Comparison of ENCODE assay signal across 16 cellular contexts in genomic region chr20:46974669-46975434, GRCh38.
DNase-seq lines count a peak whose midpoint lies in the region; ATAC-seq and TF ChIP-seq lines count a peak whose summit lies in the region.
"Had no signal": no experiment of that assay in that cellular context is flagged by ENCODE, and none has a peak within 500 bp of the region (broad histone marks: within the 10 kb centered on the region; RNA-seq: fewer than 3 reads in every experiment).

No MANE protein-coding gene starts in this region.

- H3K4me1 ChIP-seq in esophagus (ENCODE audit: control insufficient read depth in 2 of 2, insufficient read depth in 2 of 2, low read length in 1 of 2) (peaks cover 0 to 13% of the 10 kb centered on the region in 2 donors), prostate gland (replicated peaks) (no peaks in the 10 kb centered on the region), left lung (no peaks in the 10 kb centered on the region), transverse colon (no peaks in the 10 kb centered on the region)
- H3K4me1 ChIP-seq: BE2C, HAP-1 had no signal

- peak; percentile 24 for DNase-seq in NCI-H2171 treated with DMSO at 0.1 percent for 48 hours (lab: John Stamatoyannopoulos, UW)
- no peak for DNase-seq in NCI-H2171 (lab: John Stamatoyannopoulos, UW)
- peak; percentile 89 for DNase-seq in prostate gland (ENCODE audit: low spot score)
- DNase-seq in left lung, result no peak
- DNase-seq in transverse colon, result no peak
- DNase-seq: BE2C; CD8-positive, alpha-beta T cell; NCI-H187 treated with DMSO at 0.1 percent for 48 hours; NCI-H446 treated with DMSO at 0.1 percent for 48 hours; NCI-H774; PC-9 had no signal

- intact Hi-C loops in prostate gland (cut with DNase I), result no loop called here
- intact Hi-C loops in left lung (cut with DNase I), result no loop called here
- intact Hi-C loops in transverse colon (cut with DNase I; ENCODE audit: low total_unique reads), result no loop called here

- H3K27me3 ChIP-seq in esophagus (ENCODE audit: control insufficient read depth in 1 of 2, insufficient read depth in 2 of 2, low read length in 2 of 2) (no peaks in the 10 kb centered on the region), prostate gland (replicated peaks; ENCODE audit: insufficient read depth) (no peaks in the 10 kb centered on the region), left lung (peaks cover 0 to 40% of the 10 kb centered on the region in 2 donors), transverse colon (peaks cover 5% of the 10 kb centered on the region)
- H3K27me3 ChIP-seq: BE2C had no signal

- peaks cover 56% of the 10 kb centered on the region for H3K27me3 Mint-ChIP-seq in T-helper 1 cell treated with Interleukin-12 subunit alpha and Interleukin-12 subunit beta and Interleukin-4 antibody, amounts not matched to agents 30 μg/mL and 1 μg/mL, for 36 hours (ENCODE audit: low read depth)

- H3K36me3 Mint-ChIP-seq in T-helper 1 cell treated with Interleukin-12 subunit alpha and Interleukin-12 subunit beta and Interleukin-4 antibody, amounts not matched to agents 30 μg/mL and 1 μg/mL, for 36 hours (ENCODE audit: low read depth), result no peaks in the 10 kb centered on the region
- H3K36me3 Mint-ChIP-seq: CD8-positive, alpha-beta T cell had no signal

- H3K9me3 ChIP-seq in esophagus (ENCODE audit: control insufficient read depth in 2 of 2, insufficient read depth in 1 of 2, low read depth in 1 of 2, low read length in 1 of 2) (no peaks in the 10 kb centered on the region), prostate gland (no peaks in the 10 kb centered on the region), left lung (no peaks in the 10 kb centered on the region), transverse colon (no peaks in the 10 kb centered on the region)
- H3K9me3 ChIP-seq: BE2C, HAP-1 had no signal

- H3K36me3 ChIP-seq in esophagus (ENCODE audit: control insufficient read depth in 2 of 2, insufficient read depth in 2 of 2, low read length in 1 of 2) (no peaks in the 10 kb centered on the region), prostate gland (no peaks in the 10 kb centered on the region), left lung (no peaks in the 10 kb centered on the region), transverse colon (no peaks in the 10 kb centered on the region)
- H3K36me3 ChIP-seq: BE2C, HAP-1 had no signal

- H3K27ac ChIP-seq in esophagus (ENCODE audit: low read depth in 2 of 2, low read length in 1 of 2), result peak overlapping the region; percentile 62 to 71
- H3K27ac ChIP-seq in prostate gland, result peak overlapping the region; percentile 48 to 57
- H3K27ac ChIP-seq in left lung, result no peak overlapping the region
- no peak overlapping the region for H3K27ac ChIP-seq in transverse colon
- H3K27ac ChIP-seq: 22Rv1, PC-9 had no signal

- TF ChIP-seq POLR2A in prostate gland (IDR thresholded peaks at IDR 0.05) (no peak), transverse colon (IDR thresholded peaks at IDR 0.05) (no peak)

- peak overlapping the region; percentile 57 for H3K27ac Mint-ChIP-seq in T-helper 1 cell treated with Interleukin-12 subunit alpha and Interleukin-12 subunit beta and Interleukin-4 antibody, amounts not matched to agents 30 μg/mL and 1 μg/mL, for 36 hours
- H3K27ac Mint-ChIP-seq: CD8-positive, alpha-beta T cell had no signal

- peak overlapping the region; percentile 49 for H3K4me3 Mint-ChIP-seq in T-helper 1 cell treated with Interleukin-12 subunit alpha and Interleukin-12 subunit beta and Interleukin-4 antibody, amounts not matched to agents 30 μg/mL and 1 μg/mL, for 36 hours
- H3K4me3 Mint-ChIP-seq: CD8-positive, alpha-beta T cell had no signal

- in situ Hi-C loops in transverse colon (cut with MboI; ENCODE audit: low pct_ligation_motif_present in 1 of 4, low pct_unique_long_range_greater_than_20kb in 1 of 4, low sequenced_read_pairs in 3 of 4), result no loop called here

- TF ChIP-seq CTCF in prostate gland (IDR thresholded peaks at IDR 0.05) (no peak), left lung (IDR thresholded peaks at IDR 0.05) (no peak), transverse colon (IDR thresholded peaks at IDR 0.05) (no peak)

- no peak for TF ChIP-seq EP300 in transverse colon (IDR thresholded peaks at IDR 0.05; ENCODE audit: low read depth)

- H3K4me3 ChIP-seq in esophagus (ENCODE audit: low read depth in 1 of 2, low read length in 2 of 2) (no peak overlapping the region), prostate gland (no peak overlapping the region), left lung (no peak overlapping the region), transverse colon (no peak overlapping the region)
- H3K4me3 ChIP-seq: HAP-1, PC-9 had no signal

- peaks cover 32% of the 10 kb centered on the region for H3K4me1 Mint-ChIP-seq in T-helper 1 cell treated with Interleukin-12 subunit alpha and Interleukin-12 subunit beta and Interleukin-4 antibody, amounts not matched to agents 30 μg/mL and 1 μg/mL, for 36 hours (ENCODE audit: low read depth)

- 57 to 75% methylated on average over 10 of the region's 10 CpGs for WGBS in esophagus, 2 donors
- WGBS in prostate gland, result 56% methylated on average over 10 of the region's 10 CpGs
- 76 to 84% methylated on average over 5 to 10 of the region's 10 CpGs for WGBS in transverse colon (ENCODE audit: low coverage in 1 of 2), 2 donors

- H3K9me3 Mint-ChIP-seq in T-helper 1 cell treated with Interleukin-12 subunit alpha and Interleukin-12 subunit beta and Interleukin-4 antibody, amounts not matched to agents 30 μg/mL and 1 μg/mL, for 36 hours, result no peaks in the 10 kb centered on the region
- H3K9me3 Mint-ChIP-seq: CD8-positive, alpha-beta T cell had no signal

- ATAC-seq in left lung (no peak), HG03432 (IDR thresholded peaks at IDR 0.05; ENCODE audit: unreplicated experiment) (no peak)
- ATAC-seq: CD8-positive, alpha-beta T cell had no signal

Comparison
In these comparisons a context has a peak if more than half of its experiments do, and no peak if none do; other contexts are left out.
1. DNase-seq: peak in NCI-H2171 treated with DMSO at 0.1 percent for 48 hours (single experiment) and prostate gland (single experiment); none in NCI-H2171 (single experiment), left lung (0 of 2) and transverse colon (single experiment).
2. H3K27ac ChIP-seq: peak in esophagus (2 of 2) and prostate gland (2 of 2); none in left lung (0 of 2) and transverse colon (0 of 4).